ENCODE assay signal across 35 cellular contexts in the genomic region with DNA sequence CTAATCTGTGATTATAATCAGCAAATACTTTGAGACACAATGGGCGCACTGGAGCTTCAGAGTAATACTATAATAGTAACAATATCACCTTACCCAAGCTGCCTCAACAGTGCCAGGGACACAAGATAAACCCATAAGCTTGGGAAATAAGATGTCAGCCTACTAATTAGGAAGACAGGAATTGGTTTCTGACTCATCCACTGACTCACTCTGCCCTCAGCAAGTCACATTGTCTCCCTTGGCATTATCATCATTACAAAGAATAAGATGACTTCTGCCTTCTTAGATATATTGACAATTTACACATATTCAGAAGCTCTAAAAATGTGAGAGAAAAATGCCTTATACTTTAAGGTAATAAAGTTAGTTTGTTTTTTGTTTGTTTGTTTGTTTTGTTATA.
DNase-seq lines count a peak whose midpoint lies in the region; ATAC-seq and TF ChIP-seq lines count a peak whose summit lies in the region.
"Had no signal": no experiment of that assay in that cellular context is flagged by ENCODE, and none has a peak within 500 bp of the region (broad histone marks: within the 10 kb centered on the region; RNA-seq: fewer than 3 reads in every experiment).

No MANE protein-coding gene starts in this region.

- BruUV-seq in MCF 10A (replicated peaks; lab: Mats Ljungman, UMichigan) = no TSS peak

- POLR2A ChIA-PET in MCF 10A (lab: Yijun Ruan, JAX) = no interaction called here

- peak; percentile 63 for DNase-seq in MCF 10A (ENCODE audit: unreplicated experiment)
- no peak for DNase-seq in breast epithelium (ENCODE audit: low spot score in 2 of 2)
- peak; percentile 48 for DNase-seq in RPMI7951 (ENCODE audit: low read depth)
- DNase-seq in fibroblast of villous mesenchyme (ENCODE audit: low read depth) = peak; percentile 0
- no peak for DNase-seq in NCI-H226
- no peak for DNase-seq in NCI-H524 treated with DMSO at 0.1 percent for 48 hours (lab: John Stamatoyannopoulos, UW)
- no peak for DNase-seq in natural killer cell treated with Interleukin-12 subunit alpha and Interleukin-12 subunit beta and Interleukin-15 and Interleukin-18, amount 100 ng/mL, for 72 hours (ENCODE audit: low spot score)
- DNase-seq: 8988T; activated CD4-positive, alpha-beta memory T cell treated with anti-CD3 and anti-CD28 coated beads for 36 hours; activated CD8-positive, alpha-beta memory T cell treated with anti-CD3 and anti-CD28 coated beads, Interleukin-2, amount 50 U/mL, for 48 hours; activated naive CD4-positive, alpha-beta T cell treated with anti-CD3 and anti-CD28 coated beads, Interleukin-2, amount 10 ng/mL, durations not matched to agents 7 days and 5 days; COR-L47; DND-41; dorsolateral prefrontal cortex; esophagus squamous epithelium; GF-D8; GOT3; HFFc6; IMR-90; left colon; NCI-H1092 treated with DMSO at 0.1 percent for 48 hours; NCI-H187 treated with DMSO at 0.1 percent for 48 hours; NCI-H748 treated with DMSO at 0.1 percent for 48 hours; ovary; retina; SK-N-SH had no signal

- H3K36me3 ChIP-seq in breast epithelium = no peaks in the 10 kb centered on the region
- H3K36me3 ChIP-seq: adrenal gland, esophagus squamous epithelium, gastroesophageal sphincter, ovary had no signal

- H3K4me1 Mint-ChIP-seq in MCF 10A (ENCODE audit: insufficient read depth, unreplicated experiment) = no peaks in the 10 kb centered on the region
- no peaks in the 10 kb centered on the region for H3K4me1 Mint-ChIP-seq in natural killer cell treated with Interleukin-12 subunit alpha and Interleukin-12 subunit beta and Interleukin-15 and Interleukin-18, amount 100 ng/mL, for 72 hours (ENCODE audit: low read depth in 2 of 2)
- H3K4me1 Mint-ChIP-seq: activated naive CD4-positive, alpha-beta T cell treated with anti-CD3 and anti-CD28 coated beads, Interleukin-2, amount 10 ng/mL, durations not matched to agents 7 days and 5 days; stimulated activated memory B cell treated with anti-CD40 and anti-IgM and Interleukin-4, amounts not matched to agents 10 μg/mL and 1 μg/mL and 100 μg/mL, for 72 hours had no signal

- H3K4me3 Mint-ChIP-seq in MCF 10A (ENCODE audit: unreplicated experiment) = no peak overlapping the region
- no peak overlapping the region for H3K4me3 Mint-ChIP-seq in natural killer cell treated with Interleukin-12 subunit alpha and Interleukin-12 subunit beta and Interleukin-15 and Interleukin-18, amount 100 ng/mL, for 72 hours
- H3K4me3 Mint-ChIP-seq: activated CD4-positive, alpha-beta memory T cell treated with anti-CD3 and anti-CD28 coated beads for 36 hours; activated naive CD4-positive, alpha-beta T cell treated with anti-CD3 and anti-CD28 coated beads, Interleukin-2, amount 10 ng/mL, durations not matched to agents 7 days and 5 days; brain; HFFc6; stimulated activated memory B cell treated with anti-CD40 and anti-IgM and Interleukin-4, amounts not matched to agents 10 μg/mL and 1 μg/mL and 100 μg/mL, for 72 hours had no signal

- no peaks in the 10 kb centered on the region for H3K27me3 Mint-ChIP-seq in MCF 10A (ENCODE audit: insufficient read depth, unreplicated experiment)
- no peaks in the 10 kb centered on the region for H3K27me3 Mint-ChIP-seq in natural killer cell treated with Interleukin-12 subunit alpha and Interleukin-12 subunit beta and Interleukin-15 and Interleukin-18, amount 100 ng/mL, for 72 hours
- H3K27me3 Mint-ChIP-seq: activated CD4-positive, alpha-beta memory T cell treated with anti-CD3 and anti-CD28 coated beads for 36 hours; activated naive CD4-positive, alpha-beta T cell treated with anti-CD3 and anti-CD28 coated beads, Interleukin-2, amount 10 ng/mL, durations not matched to agents 7 days and 5 days; stimulated activated memory B cell treated with anti-CD40 and anti-IgM and Interleukin-4, amounts not matched to agents 10 μg/mL and 1 μg/mL and 100 μg/mL, for 72 hours had no signal

- H3K9me3 Mint-ChIP-seq in MCF 10A (ENCODE audit: unreplicated experiment) = no peaks in the 10 kb centered on the region
- peaks cover 7% of the 10 kb centered on the region for H3K9me3 Mint-ChIP-seq in natural killer cell treated with Interleukin-12 subunit alpha and Interleukin-12 subunit beta and Interleukin-15 and Interleukin-18, amount 100 ng/mL, for 72 hours
- H3K9me3 Mint-ChIP-seq: activated CD4-positive, alpha-beta memory T cell treated with anti-CD3 and anti-CD28 coated beads for 36 hours; activated naive CD4-positive, alpha-beta T cell treated with anti-CD3 and anti-CD28 coated beads, Interleukin-2, amount 10 ng/mL, durations not matched to agents 7 days and 5 days had no signal

- CTCF ChIA-PET in MCF 10A (lab: Yijun Ruan, JAX) = interaction anchor here (0.7 kb wide), 1 partner anchor 47 kb away, joined by 3 read pairs; no protein-coding TSS in a partner anchor

- H3K4me1 ChIP-seq in breast epithelium = no peaks in the 10 kb centered on the region
- H3K4me1 ChIP-seq: adrenal gland, esophagus squamous epithelium, gastroesophageal sphincter had no signal

- H3K27ac ChIP-seq in breast epithelium = no peak overlapping the region
- H3K27ac ChIP-seq: adrenal gland, C4-2B, dorsolateral prefrontal cortex, esophagus squamous epithelium, gastroesophageal sphincter, hepatocyte, ovary, skin epidermis had no signal

- H3K4me3 ChIP-seq in breast epithelium (no peak overlapping the region), fibroblast of villous mesenchyme (ENCODE audit: low read depth, low read length) (no peak overlapping the region)
- H3K4me3 ChIP-seq: adrenal gland, dorsolateral prefrontal cortex, esophagus squamous epithelium, gastroesophageal sphincter, hepatocyte, ovary, skin epidermis had no signal

- no peak for ATAC-seq in HG03521 (IDR thresholded peaks at IDR 0.05; ENCODE audit: unreplicated experiment)
- no peak for ATAC-seq in natural killer cell treated with Interleukin-12 subunit alpha and Interleukin-12 subunit beta and Interleukin-15 and Interleukin-18, amount 100 ng/mL, for 72 hours
- ATAC-seq: activated CD4-positive, CD25-positive, alpha-beta regulatory T cell treated with anti-CD3 and anti-CD28 coated beads, Interleukin-2, amount 50 U/mL, for 24 hours; gastroesophageal sphincter; left colon; stimulated activated memory B cell treated with anti-CD40 and anti-IgM and Interleukin-4, amounts not matched to agents 10 μg/mL and 1 μg/mL and 100 μg/mL, for 72 hours had no signal

- intact Hi-C loops in MCF 10A (cut with micrococcal nuclease) = no loop called here
- intact Hi-C loops in breast epithelium (cut with DNase I; ENCODE audit: low total_unique reads) = no loop called here

- TF ChIP-seq CTCF in MCF 10A (IDR thresholded peaks at IDR 0.05; ENCODE audit: unreplicated experiment) = no peak
- TF ChIP-seq CTCF in breast epithelium (IDR thresholded peaks at IDR 0.05) = no peak
- no peak for TF ChIP-seq CTCF in fibroblast of villous mesenchyme (IDR thresholded peaks at IDR 0.05; ENCODE audit: insufficient read depth, low read depth, low read length)

- no peak for TF ChIP-seq POLR2A in breast epithelium (IDR thresholded peaks at IDR 0.05)

- no peaks in the 10 kb centered on the region for H3K36me3 Mint-ChIP-seq in MCF 10A (ENCODE audit: insufficient read depth, unreplicated experiment)
- no peaks in the 10 kb centered on the region for H3K36me3 Mint-ChIP-seq in natural killer cell treated with Interleukin-12 subunit alpha and Interleukin-12 subunit beta and Interleukin-15 and Interleukin-18, amount 100 ng/mL, for 72 hours
- H3K36me3 Mint-ChIP-seq: activated CD4-positive, alpha-beta memory T cell treated with anti-CD3 and anti-CD28 coated beads for 36 hours; activated naive CD4-positive, alpha-beta T cell treated with anti-CD3 and anti-CD28 coated beads, Interleukin-2, amount 10 ng/mL, durations not matched to agents 7 days and 5 days; brain; stimulated activated memory B cell treated with anti-CD40 and anti-IgM and Interleukin-4, amounts not matched to agents 10 μg/mL and 1 μg/mL and 100 μg/mL, for 72 hours had no signal

- H3K27me3 ChIP-seq in breast epithelium = peaks cover 0 to 15% of the 10 kb centered on the region in 2 donors
- H3K27me3 ChIP-seq: adrenal gland, esophagus squamous epithelium, gastroesophageal sphincter, hepatocyte, ovary had no signal

- no peak overlapping the region for H3K27ac Mint-ChIP-seq in MCF 10A (ENCODE audit: low read depth, unreplicated experiment)
- no peak overlapping the region for H3K27ac Mint-ChIP-seq in natural killer cell treated with Interleukin-12 subunit alpha and Interleukin-12 subunit beta and Interleukin-15 and Interleukin-18, amount 100 ng/mL, for 72 hours
- H3K27ac Mint-ChIP-seq: activated CD4-positive, alpha-beta memory T cell treated with anti-CD3 and anti-CD28 coated beads for 36 hours; activated naive CD4-positive, alpha-beta T cell treated with anti-CD3 and anti-CD28 coated beads, Interleukin-2, amount 10 ng/mL, durations not matched to agents 7 days and 5 days; HFFc6; stimulated activated memory B cell treated with anti-CD40 and anti-IgM and Interleukin-4, amounts not matched to agents 10 μg/mL and 1 μg/mL and 100 μg/mL, for 72 hours had no signal

- H3K9me3 ChIP-seq in breast epithelium = peaks cover 0 to 4% of the 10 kb centered on the region in 2 donors
- H3K9me3 ChIP-seq: adrenal gland, esophagus squamous epithelium, gastroesophageal sphincter, ovary, SK-N-SH had no signal

Comparison
In these comparisons a context has a peak if more than half of its experiments do, and no peak if none do; other contexts are left out.
1. DNase-seq: peak in MCF 10A (single experiment), RPMI7951 (single experiment) and fibroblast of villous mesenchyme (single experiment); none in breast epithelium (0 of 2), NCI-H226 (single experiment), NCI-H524 treated with DMSO at 0.1 percent for 48 hours (single experiment) and natural killer cell treated with Interleukin-12 subunit alpha and Interleukin-12 subunit beta and Interleukin-15 and Interleukin-18, amount 100 ng/mL, for 72 hours (single experiment).